8 cellular contexts compared by ENCODE assay signal in the genomic region with DNA sequence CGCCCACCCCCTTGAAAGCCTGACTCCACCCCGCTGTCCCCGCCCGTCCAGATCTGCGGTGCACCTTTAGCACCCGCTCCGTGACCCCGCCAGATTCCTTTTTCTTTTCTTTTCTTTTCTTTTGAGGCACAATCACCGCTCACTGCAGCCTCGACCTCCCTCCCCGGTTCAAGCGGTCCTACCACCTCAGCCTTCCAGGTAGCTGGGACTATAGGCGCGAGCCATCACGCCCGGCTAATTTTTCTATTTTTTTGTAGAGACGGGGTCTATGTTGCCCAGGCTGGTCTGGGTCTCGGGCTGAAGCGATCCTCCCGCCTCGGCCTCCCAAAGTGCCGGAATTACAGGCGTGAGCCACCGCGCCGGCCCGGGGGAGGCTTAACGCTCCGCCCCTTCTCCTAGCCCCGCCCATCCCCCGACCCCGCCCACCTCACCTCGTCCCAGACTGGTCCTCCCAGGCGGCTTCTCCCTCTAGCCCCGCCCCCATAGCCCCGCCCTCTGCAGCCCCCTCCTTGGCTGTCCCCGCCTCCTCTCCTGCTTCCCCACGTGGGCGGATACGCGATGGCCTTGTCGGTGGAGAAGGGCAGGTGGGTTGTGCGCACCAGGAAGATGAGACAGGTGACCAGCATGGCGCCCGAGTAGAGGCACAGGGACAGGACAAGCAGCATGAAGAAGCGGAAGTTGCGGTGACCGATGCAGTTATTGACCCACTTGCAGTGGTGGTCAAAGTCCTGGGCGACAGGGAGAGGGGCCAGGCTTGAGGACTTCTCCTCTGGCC. TPM values are rescaled to one million over a fixed set of nuclear protein-coding genes. Genes with fewer than 3 reads are reported as not detected.
DNase-seq lines count a peak whose midpoint lies in the region; ATAC-seq and TF ChIP-seq lines count a peak whose summit lies in the region.

No MANE protein-coding gene starts in this region.

- in situ Hi-C loops in astrocyte of the spinal cord (cut with HindIII; ENCODE audit: low sequenced_read_pairs) = no loop called here

- TF ChIP-seq CTCF in astrocyte of the spinal cord (IDR thresholded peaks at IDR 0.05; ENCODE audit: low read depth, low read length) = no peak

- DNase-seq in H7 (peak; percentile 99), T follicular helper cell (ENCODE audit: low read depth) (peak; percentile 59), astrocyte of the spinal cord (ENCODE audit: low read depth, low spot score) (no peak), iris pigment epithelial cell (ENCODE audit: low read depth) (peak; percentile 29), NCI-H510A (lab: John Stamatoyannopoulos, UW) (no peak)
- peak; percentile 25 for DNase-seq in stimulated activated CD8-positive, alpha-beta memory T cell treated with anti-CD3 and anti-CD28 coated beads, Interleukin-12 subunit alpha, Interleukin-12 subunit beta, amount 100 ng/mL, for 4 hours (ENCODE audit: low read depth)

- H3K4me3 ChIP-seq in H7 (ENCODE audit: insufficient read depth, low read depth, low read length) (peak overlapping the region; percentile 65), astrocyte of the spinal cord (ENCODE audit: low read depth, low read length) (peak overlapping the region; percentile 40)

- no peaks in the 10 kb centered on the region for H3K36me3 ChIP-seq in H7 (replicated peaks; ENCODE audit: control insufficient read depth, insufficient read depth, low read length)

- H3K27me3 ChIP-seq in H7 (ENCODE audit: control insufficient read depth, insufficient read depth, low read length) = peaks cover 9% of the 10 kb centered on the region

- ATAC-seq in GM18870 (IDR thresholded peaks at IDR 0.05; ENCODE audit: unreplicated experiment) (no peak), GM21723 (IDR thresholded peaks at IDR 0.05; ENCODE audit: unreplicated experiment) (no peak)

RNA-seq across cellular contexts. Expression of gene ZDHHC19, which starts 3.2 kb away (rescaled TPM):
- 1.8 TPM in 1 of 2 replicates, not detected in the other for total RNA-seq in H7 (2014; rRNA removed; shearing (Covaris generic))

RNA-seq across cellular contexts. Expression of gene SLC51A, which starts 8.3 kb away (rescaled TPM):
- 0.24 and 0.30 TPM in 2 replicates for total RNA-seq in H7 (2014; rRNA removed; shearing (Covaris generic))

Comparison
In these comparisons a context has a peak if more than half of its experiments do, and no peak if none do; other contexts are left out.
1. DNase-seq: peak in H7 (single experiment), T follicular helper cell (single experiment), iris pigment epithelial cell (single experiment) and stimulated activated CD8-positive, alpha-beta memory T cell treated with anti-CD3 and anti-CD28 coated beads, Interleukin-12 subunit alpha, Interleukin-12 subunit beta, amount 100 ng/mL, for 4 hours (single experiment); none in astrocyte of the spinal cord (single experiment) and NCI-H510A (single experiment).